In the genomic region with DNA sequence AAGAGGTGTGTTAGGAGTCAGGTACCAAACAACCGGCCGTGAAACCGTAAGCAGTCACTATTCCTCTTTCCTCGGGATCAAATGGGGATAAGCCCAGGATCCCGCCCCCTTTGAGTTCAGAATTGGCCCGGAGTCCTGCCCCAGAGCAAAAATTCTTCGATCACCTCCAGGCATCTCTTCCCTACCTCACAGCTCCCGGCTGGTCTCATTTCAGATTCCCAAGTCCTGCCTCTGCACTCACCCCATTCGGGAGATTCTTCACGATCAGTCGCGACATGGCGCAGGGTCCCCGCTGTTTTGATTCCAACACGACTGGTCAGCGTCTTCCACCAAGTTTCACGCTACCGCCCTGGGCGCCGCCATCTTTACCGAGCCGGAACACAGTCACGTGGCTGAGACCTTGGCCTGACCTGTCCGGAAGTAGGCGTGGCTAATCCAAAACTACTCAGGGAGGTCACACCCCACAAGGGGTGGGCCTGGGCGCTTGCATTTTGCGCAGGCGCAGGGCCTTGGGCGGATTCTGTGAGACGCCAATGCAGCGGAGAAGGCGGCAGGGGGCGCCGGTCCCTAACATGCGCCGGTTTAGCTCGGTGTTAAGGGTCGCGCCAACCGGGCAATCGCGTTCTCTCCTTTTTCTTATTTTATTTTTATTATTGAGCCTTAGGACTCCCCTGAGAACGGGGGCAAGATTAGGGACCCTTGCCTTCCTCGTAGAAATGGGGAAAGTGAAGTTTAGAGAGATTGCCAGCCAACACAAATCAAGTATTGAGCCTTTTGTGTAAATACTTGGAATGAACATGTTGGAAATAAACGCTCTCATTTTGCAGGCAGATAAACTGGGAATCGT, we compare ENCODE assay signal across 1 cellular context.
TF ChIP-seq lines count a peak whose summit lies in the region.

TSS of gene RBM19 (minus strand) at position 375 of the 847 bp plus-strand sequence. CDS start at position 277, 98 bp downstream.

TF ChIP-seq in liver, 16 proteins besides CTCF, POLR2A, EP300 and RAD21 (continued from another document):
- TF ChIP-seq REST (IDR thresholded peaks at IDR 0.05): peak; percentile 20
- no peak for TF ChIP-seq EGR1 (IDR thresholded peaks at IDR 0.05; ENCODE audit: low read depth in 2 of 2)
- TF ChIP-seq ZBTB33 (IDR thresholded peaks at IDR 0.05): peak; percentile 71
- peak in 1 of 2 donors; percentile 88 for TF ChIP-seq GABPA (IDR thresholded peaks at IDR 0.05 in 1 of 2, conservative IDR thresholded peaks at IDR 0.05 in 1 of 2)
- TF ChIP-seq, protein P1, sequence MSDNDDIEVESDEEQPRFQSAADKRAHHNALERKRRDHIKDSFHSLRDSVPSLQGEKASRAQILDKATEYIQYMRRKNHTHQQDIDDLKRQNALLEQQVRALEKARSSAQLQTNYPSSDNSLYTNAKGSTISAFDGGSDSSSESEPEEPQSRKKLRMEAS (IDR thresholded peaks at IDR 0.05): peak; percentile 93
- no peak for TF ChIP-seq FOXA1 (IDR thresholded peaks at IDR 0.05)
- peak; percentile 10 to 49 for TF ChIP-seq HNF4A (conservative IDR thresholded peaks at IDR 0.05)
- TF ChIP-seq HNF4G (IDR thresholded peaks at IDR 0.05): no peak
